Comparison of ENCODE assay signal across 2 cellular contexts in genomic region chr3:19899833-19900232, GRCh38. TPM values are rescaled to one million over a fixed set of nuclear protein-coding genes. Genes with fewer than 3 reads are reported as not detected.
"Had no signal": no experiment of that assay in that cellular context is flagged by ENCODE, and none has a peak within 500 bp of the region (broad histone marks: within the 10 kb centered on the region; RNA-seq: fewer than 3 reads in every experiment).

No MANE protein-coding gene starts in this region.

RNA-seq across cellular contexts. Expression of gene EFHB, which starts 34.2 kb away (rescaled TPM):
- total RNA-seq: PC-3, Right ventricle myocardium superior had no signal
